In genomic region chr5:150511641-150512367, GRCh38 we compare ENCODE assay signal across 8 cellular contexts. TPM values are rescaled to one million over a fixed set of nuclear protein-coding genes. Genes with fewer than 3 reads are reported as not detected.
DNase-seq lines count a peak whose midpoint lies in the region; ATAC-seq and TF ChIP-seq lines count a peak whose summit lies in the region.

No MANE protein-coding gene starts in this region.

- intact Hi-C loops in left ventricle myocardium inferior (cut with micrococcal nuclease): no loop called here
- intact Hi-C loops in activated CD4-positive, alpha-beta T cell treated with anti-CD3 and anti-CD28 coated beads for 36 hours (cut with DNase I, micrococcal nuclease): no loop called here

- H3K4me3 Mint-ChIP-seq in activated CD4-positive, alpha-beta T cell treated with anti-CD3 and anti-CD28 coated beads for 36 hours: no peak overlapping the region

- no peaks in the 10 kb centered on the region for H3K4me1 Mint-ChIP-seq in activated CD4-positive, alpha-beta T cell treated with anti-CD3 and anti-CD28 coated beads for 36 hours

- H3K4me3 ChIP-seq in GM23248: no peak overlapping the region
- no peak overlapping the region for H3K4me3 ChIP-seq in left ventricle myocardium inferior
- H3K4me3 ChIP-seq in rectal smooth muscle tissue (ENCODE audit: low read length): no peak overlapping the region

- no peaks in the 10 kb centered on the region for H3K36me3 ChIP-seq in GM23248 (ENCODE audit: low read depth)
- no peaks in the 10 kb centered on the region for H3K36me3 ChIP-seq in left ventricle myocardium inferior
- H3K36me3 ChIP-seq in rectal smooth muscle tissue (ENCODE audit: control insufficient read depth, insufficient read depth, low read length): no peaks in the 10 kb centered on the region

- POLR2A ChIA-PET in activated CD4-positive, alpha-beta T cell treated with anti-CD3 and anti-CD28 coated beads for 36 hours (lab: Charles Lee): no interaction called here

- TF ChIP-seq CTCF in left ventricle myocardium inferior (IDR thresholded peaks at IDR 0.05; ENCODE audit: borderline replicate concordance): no peak

- H2AFZ ChIP-seq in GM23248: no peak overlapping the region

- H3K27me3 ChIP-seq in GM23248 (replicated peaks; ENCODE audit: insufficient read depth): no peaks in the 10 kb centered on the region
- no peaks in the 10 kb centered on the region for H3K27me3 ChIP-seq in left ventricle myocardium inferior (ENCODE audit: low read depth)
- no peaks in the 10 kb centered on the region for H3K27me3 ChIP-seq in rectal smooth muscle tissue (ENCODE audit: control insufficient read depth, insufficient read depth, low read length)

- no peaks in the 10 kb centered on the region for H3K9me2 ChIP-seq in GM23248 (ENCODE audit: insufficient read depth)

- H3K36me3 Mint-ChIP-seq in activated CD4-positive, alpha-beta T cell treated with anti-CD3 and anti-CD28 coated beads for 36 hours (ENCODE audit: low read depth): no peaks in the 10 kb centered on the region

- H3K27ac Mint-ChIP-seq in activated CD4-positive, alpha-beta T cell treated with anti-CD3 and anti-CD28 coated beads for 36 hours: no peak overlapping the region

- H3K9me3 ChIP-seq in GM23248 (ENCODE audit: low read depth): no peaks in the 10 kb centered on the region
- no peaks in the 10 kb centered on the region for H3K9me3 ChIP-seq in left ventricle myocardium inferior (replicated peaks)

- H4K20me1 ChIP-seq in GM23248 (ENCODE audit: insufficient read depth): no peaks in the 10 kb centered on the region

- DNase-seq in GM23248: peak; percentile 90
- DNase-seq in left ventricle myocardium inferior: no peak
- no peak for DNase-seq in stimulated activated naive CD8-positive, alpha-beta T cell treated with anti-CD3 and anti-CD28 coated beads, Interleukin-15, Interleukin-2, amounts not matched to agents 100 U/mL and 50 U/mL, for 24 hours
- DNase-seq in activated CD4-positive, alpha-beta T cell treated with anti-CD3 and anti-CD28 coated beads for 36 hours: no peak
- DNase-seq in stimulated activated naive CD4-positive, alpha-beta T cell (lab: John Stamatoyannopoulos, UW): no peak

- H3K27me3 Mint-ChIP-seq in activated CD4-positive, alpha-beta T cell treated with anti-CD3 and anti-CD28 coated beads for 36 hours: no peaks in the 10 kb centered on the region

- WGBS in GM23248 (ENCODE audit: low coverage in 1 of 2, low lambda C conversion rate in 2 of 2, missing lambda C conversion rate in 2 of 2), 2 experiments: 14 to 18% methylated on average over 6 of the region's 6 CpGs
- 16 to 49% (median 40%) methylated on average over 6 of the region's 6 CpGs for WGBS in adipose tissue, 3 donors

- peaks cover 64% of the 10 kb centered on the region for H3K4me1 ChIP-seq in GM23248 (ENCODE audit: insufficient read depth)
- peaks cover 99% of the 10 kb centered on the region for H3K4me1 ChIP-seq in left ventricle myocardium inferior
- H3K4me1 ChIP-seq in rectal smooth muscle tissue (ENCODE audit: control insufficient read depth, insufficient read depth, low read length): peaks cover 30% of the 10 kb centered on the region

- peaks cover 96% of the 10 kb centered on the region for H3K79me2 ChIP-seq in GM23248 (ENCODE audit: insufficient read depth)

- no peaks in the 10 kb centered on the region for H3K9me3 Mint-ChIP-seq in activated CD4-positive, alpha-beta T cell treated with anti-CD3 and anti-CD28 coated beads for 36 hours (ENCODE audit: low read depth)

- peak overlapping the region; percentile 33 for H3K4me2 ChIP-seq in GM23248 (ENCODE audit: unreplicated experiment)

- H3F3A ChIP-seq in GM23248 (ENCODE audit: insufficient read depth): peaks cover 53% of the 10 kb centered on the region

- peak overlapping the region; percentile 87 for H3K27ac ChIP-seq in GM23248
- H3K27ac ChIP-seq in adipose tissue (ENCODE audit: low read depth, low read length): peak overlapping the region; percentile 29
- peak overlapping the region; percentile 65 for H3K27ac ChIP-seq in left ventricle myocardium inferior (replicated peaks)
- H3K27ac ChIP-seq in rectal smooth muscle tissue (ENCODE audit: low read depth, low read length): peak overlapping the region; percentile 33

- ATAC-seq in stimulated activated naive CD8-positive, alpha-beta T cell treated with anti-CD3 and anti-CD28 coated beads, Interleukin-15, Interleukin-2, amounts not matched to agents 100 U/mL and 50 U/mL, for 24 hours: no peak
- ATAC-seq in activated CD4-positive, alpha-beta T cell treated with anti-CD3 and anti-CD28 coated beads for 36 hours: no peak
- no peak for ATAC-seq in HG03108 (IDR thresholded peaks at IDR 0.05; ENCODE audit: unreplicated experiment)

- CTCF ChIA-PET in activated CD4-positive, alpha-beta T cell treated with anti-CD3 and anti-CD28 coated beads for 36 hours (lab: Charles Lee): interaction anchor here (0.5 to 1.3 kb wide), 3 partner anchors 20 to 53 kb away, joined by 3 to 5 read pairs (median 3); no protein-coding TSS in a partner anchor

- peak overlapping the region; percentile 60 for H3K9ac ChIP-seq in GM23248
- H3K9ac ChIP-seq in rectal smooth muscle tissue (ENCODE audit: low read length): no peak overlapping the region

- in situ Hi-C loops in GM23248 (cut with MboI): no loop called here

RNA-seq across cellular contexts. Expression of gene NDST1, which starts 3.9 kb away (rescaled TPM):
- total RNA-seq in GM23248 (2014; rRNA removed; shearing (Covaris generic)): 129 and 159 TPM in 2 replicates
- polyA plus RNA-seq in GM23248 (2016; fragmentation: Nextera tagmentation; extraction: Ambion mirVana) (39.1 and 41.3 TPM in 2 replicates), adipose tissue (10 to 100 TPM; 19.0 to 45.4 (median 35.5) TPM)
- total RNA-seq in left ventricle myocardium inferior: 58.9 TPM
- 1 to 10 TPM; 5.1 to 5.5 TPM for total RNA-seq in activated CD4-positive, alpha-beta T cell treated with anti-CD3 and anti-CD28 coated beads for 36 hours

Comparison
In these comparisons a context has a peak if more than half of its experiments do, and no peak if none do; other contexts are left out.
1. H3K27ac ChIP-seq: peak in every context shown above with its lines; median percentile 87 in GM23248; 65 in left ventricle myocardium inferior; 33 in rectal smooth muscle tissue; 29 in adipose tissue.